In the genomic region with DNA sequence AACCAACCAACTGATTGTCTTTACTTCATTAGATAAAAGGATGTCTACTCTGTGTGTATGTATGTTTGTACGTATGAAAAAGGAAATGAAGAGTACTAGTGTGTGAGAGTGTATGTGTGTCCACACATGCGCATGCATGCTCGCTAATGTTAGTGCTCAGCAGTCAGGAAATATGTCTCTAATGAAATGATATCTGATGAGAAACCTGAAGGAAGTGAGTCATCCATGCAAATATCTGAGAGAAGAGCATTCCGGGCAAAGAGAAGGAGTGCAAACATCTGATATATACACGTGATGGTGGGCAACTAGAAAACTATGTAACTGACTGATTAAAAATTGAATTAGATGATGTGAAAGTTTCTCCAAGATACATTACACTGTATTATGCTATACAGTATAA, we compare ENCODE assay signal across 13 cellular contexts. TPM values are rescaled to one million over a fixed set of nuclear protein-coding genes. Genes with fewer than 3 reads are reported as not detected.
DNase-seq lines count a peak whose midpoint lies in the region; ATAC-seq, FAIRE-seq and TF ChIP-seq lines count a peak whose summit lies in the region.
"Had no signal": no experiment of that assay in that cellular context is flagged by ENCODE, and none has a peak within 500 bp of the region (broad histone marks: within the 10 kb centered on the region; RNA-seq: fewer than 3 reads in every experiment).

No MANE protein-coding gene starts in this region.

- no peak overlapping the region for H3K27ac Mint-ChIP-seq in glutamatergic neuron (ENCODE audit: unreplicated experiment)
- H3K27ac Mint-ChIP-seq: mesothelial cell of epicardium had no signal

- H3K36me3 Mint-ChIP-seq in glutamatergic neuron (ENCODE audit: unreplicated experiment): no peaks in the 10 kb centered on the region

- peaks cover 2% of the 10 kb centered on the region for H3K9me3 Mint-ChIP-seq in glutamatergic neuron (ENCODE audit: unreplicated experiment)

- H3K4me3 ChIP-seq in choroid plexus epithelial cell (ENCODE audit: low read depth, low read length) (no peak overlapping the region), retinal pigment epithelial cell (ENCODE audit: low read length) (no peak overlapping the region)
- H3K4me3 ChIP-seq: body of pancreas, gastrocnemius medialis, PC-9 had no signal

- peak; percentile 10 to 14 for DNase-seq in activated CD4-positive, alpha-beta T cell treated with anti-CD3 and anti-CD28 coated beads for 4 hours
- DNase-seq in activated CD4-positive, alpha-beta T cell treated with anti-CD3 and anti-CD28 coated beads, Interleukin-2, amount 50 U/mL, for 1 hour: no peak
- DNase-seq in RCC 7860 (ENCODE audit: low spot score) (peak; percentile 37), choroid plexus epithelial cell (ENCODE audit: low read depth) (peak; percentile 92), retinal pigment epithelial cell (ENCODE audit: low read depth) (peak; percentile 21), glutamatergic neuron (no peak)
- DNase-seq: body of pancreas, gastrocnemius medialis, NCI-H1092 treated with DMSO at 0.1 percent for 48 hours had no signal

- FAIRE-seq in RCC 7860 (lab: Jason Lieb, UNC): no peak

- no peak overlapping the region for H3K4me3 Mint-ChIP-seq in glutamatergic neuron (ENCODE audit: unreplicated experiment)
- H3K4me3 Mint-ChIP-seq: mesothelial cell of epicardium had no signal

- H3K27me3 Mint-ChIP-seq in glutamatergic neuron (ENCODE audit: unreplicated experiment): peaks cover 2% of the 10 kb centered on the region

- no peaks in the 10 kb centered on the region for H3K4me1 Mint-ChIP-seq in glutamatergic neuron (ENCODE audit: low read depth, unreplicated experiment)

- TF ChIP-seq CTCF in choroid plexus epithelial cell (conservative IDR thresholded peaks at IDR 0.05; ENCODE audit: low read depth, low read length): no peak
- TF ChIP-seq CTCF in retinal pigment epithelial cell (conservative IDR thresholded peaks at IDR 0.05; ENCODE audit: low read depth, low read length): no peak
- no peak for TF ChIP-seq CTCF in glutamatergic neuron (IDR thresholded peaks at IDR 0.05; ENCODE audit: partially characterized antibody, unreplicated experiment)

- ATAC-seq in HG02981 (IDR thresholded peaks at IDR 0.05; ENCODE audit: unreplicated experiment) (no peak), HG03045 (IDR thresholded peaks at IDR 0.05; ENCODE audit: unreplicated experiment) (no peak)
- ATAC-seq: body of pancreas, gastrocnemius medialis had no signal

RNA-seq across cellular contexts. Expression of gene UGCG, which starts 29.6 kb away (rescaled TPM):
- 16.0 TPM for total RNA-seq in glutamatergic neuron (ENCODE audit: unreplicated experiment)

Comparison
In these comparisons a context has a peak if more than half of its experiments do, and no peak if none do; other contexts are left out.
1. DNase-seq: peak in activated CD4-positive, alpha-beta T cell treated with anti-CD3 and anti-CD28 coated beads for 4 hours (2 of 2), RCC 7860 (single experiment), choroid plexus epithelial cell (single experiment) and retinal pigment epithelial cell (single experiment); none in activated CD4-positive, alpha-beta T cell treated with anti-CD3 and anti-CD28 coated beads, Interleukin-2, amount 50 U/mL, for 1 hour (single experiment) and glutamatergic neuron (single experiment).